In genomic region chr4:100095729-100096595, GRCh38 we compare ENCODE assay signal across 8 cellular contexts.
DNase-seq lines count a peak whose midpoint lies in the region; ATAC-seq lines count a peak whose summit lies in the region.

No MANE protein-coding gene starts in this region.

- peak; percentile 72 to 81 for DNase-seq in AML-193 (lab: John Stamatoyannopoulos, UW)
- DNase-seq in NCI-H226 = peak; percentile 9
- DNase-seq in activated CD4-positive, alpha-beta T cell treated with anti-CD3 and anti-CD28 coated beads for 48 hours = peak; percentile 77
- DNase-seq in dermis microvascular lymphatic vessel endothelial cell (ENCODE audit: low read depth in 2 of 2) = peak; percentile 18 to 63
- DNase-seq in medulla oblongata (ENCODE audit: extremely low spot score) = peak; percentile 70
- peak; percentile 15 to 24 for DNase-seq in stimulated activated CD8-positive, alpha-beta memory T cell treated with anti-CD3 and anti-CD28 coated beads, Interleukin-4, amount 100 ng/mL, for 4 hours (ENCODE audit: low read depth in 2 of 2, low spot score in 1 of 2)

- ATAC-seq in GM18867 (IDR thresholded peaks at IDR 0.05; ENCODE audit: unreplicated experiment) (peak; percentile 93), HG03064 (IDR thresholded peaks at IDR 0.05; ENCODE audit: low read depth, unreplicated experiment) (peak; percentile 95)

Comparison
In these comparisons a context has a peak if more than half of its experiments do, and no peak if none do; other contexts are left out.
1. Peak in every context shown above with its lines: DNase-seq and ATAC-seq.
2. DNase-seq: peak in every context shown above with its lines; median percentile 77 in activated CD4-positive, alpha-beta T cell treated with anti-CD3 and anti-CD28 coated beads for 48 hours; 76 in AML-193; 70 in medulla oblongata; 40 in dermis microvascular lymphatic vessel endothelial cell; 20 in stimulated activated CD8-positive, alpha-beta memory T cell treated with anti-CD3 and anti-CD28 coated beads, Interleukin-4, amount 100 ng/mL, for 4 hours; 9 in NCI-H226.